In the genomic region with DNA sequence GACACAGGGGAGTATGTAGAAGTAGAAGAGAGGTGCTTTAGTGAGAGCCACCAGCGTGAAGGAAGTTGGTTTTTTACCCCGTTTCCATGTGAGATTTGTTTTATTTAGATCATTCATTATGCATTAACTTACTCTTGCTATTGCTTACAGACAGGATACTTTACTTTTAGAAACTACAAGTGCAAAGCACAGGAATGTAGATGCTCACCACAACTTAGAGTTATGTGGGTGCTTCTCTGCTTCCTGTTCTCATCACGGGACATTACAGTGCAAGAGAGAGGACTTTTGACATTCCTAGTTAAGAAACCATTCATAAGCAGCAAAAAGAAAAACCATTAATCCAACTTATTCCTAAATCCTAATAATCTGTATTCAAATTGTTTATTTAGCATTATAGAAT, we compare ENCODE assay signal across 9 cellular contexts.
"Had no signal": no experiment of that assay in that cellular context is flagged by ENCODE, and none has a peak within 500 bp of the region (broad histone marks: within the 10 kb centered on the region; RNA-seq: fewer than 3 reads in every experiment).

No MANE protein-coding gene starts in this region.

- FAIRE-seq: HTR-8/SVneo, K562 had no signal

- H3K9me3 ChIP-seq: HAP-1 had no signal

- H2AFZ ChIP-seq: GM23248 had no signal

- H3K27ac ChIP-seq: GM23248 had no signal

- DNase-seq: GM23248, GOT3, H7, HFFc6, IMR-90, KG1 had no signal

- H3K9ac ChIP-seq: GM23248 had no signal

- H3K4me3 ChIP-seq: GM23248, HAP-1, K562 had no signal

- H3K4me1 ChIP-seq: HAP-1 had no signal

- H3K36me3 ChIP-seq: HAP-1 had no signal
